ENCODE assay signal across 17 cellular contexts in genomic region chr18:74283255-74283554, GRCh38. TPM values are rescaled to one million over a fixed set of nuclear protein-coding genes. Genes with fewer than 3 reads are reported as not detected.
DNase-seq lines count a peak whose midpoint lies in the region; TF ChIP-seq lines count a peak whose summit lies in the region.
"Had no signal": no experiment of that assay in that cellular context is flagged by ENCODE, and none has a peak within 500 bp of the region (broad histone marks: within the 10 kb centered on the region; RNA-seq: fewer than 3 reads in every experiment).

No MANE protein-coding gene starts in this region.

- TF ChIP-seq CTCF in liver (IDR thresholded peaks at IDR 0.05; ENCODE audit: low read depth, low read length, missing input control) = no peak
- no peak for TF ChIP-seq CTCF in tibial nerve (IDR thresholded peaks at IDR 0.05)
- TF ChIP-seq CTCF in nephron progenitor cell (IDR thresholded peaks at IDR 0.05) = no peak

- DNase-seq in activated T-cell treated with anti-CD3 and anti-CD28 coated beads, Interleukin-2, amount 50 U/mL, for 24 hours = no peak
- no peak for DNase-seq in activated T-cell treated with anti-CD3 and anti-CD28 coated beads, Interleukin-2, amount 50 U/mL, for 1 hour
- no peak for DNase-seq in activated T-helper 1 cell treated with anti-CD3 and anti-CD28 coated beads, Interleukin-12 subunit alpha, Interleukin-12 subunit beta, Interleukin-2, Interleukin-4 antibody, amounts not matched to agents 30 ng/mL and 10 ng/mL and 1 ng/mL, durations not matched to agents 14 hours and 24 hours and 36 hours (ENCODE audit: low spot score)
- DNase-seq in tibial nerve (ENCODE audit: low spot score in 2 of 2) = no peak
- DNase-seq in cortex of kidney (lab: John Stamatoyannopoulos, UW) = no peak
- no peak for DNase-seq in nephron progenitor cell
- no peak for DNase-seq in C1 segment of cervical spinal cord (lab: John Stamatoyannopoulos, UW)
- DNase-seq: activated CD4-positive, alpha-beta T cell treated with anti-CD3 and anti-CD28 coated beads for 1 hour; foreskin melanocyte; NCI-H1436 treated with DMSO at 0.1 percent for 48 hours; occipital lobe; stimulated activated CD4-positive, alpha-beta T cell treated with anti-CD3 and anti-CD28 coated beads, Interleukin-1b, Interleukin-23, amount 100 ng/mL, for 48 hours had no signal

- WGBS in liver = 41% methylated on average over 5 of the region's 5 CpGs
- WGBS in tibial nerve, 2 donors = 67 to 81% methylated on average over 5 of the region's 5 CpGs

- no peak for TF ChIP-seq RAD21 in liver (IDR thresholded peaks at IDR 0.05)

- H3K36me3 ChIP-seq in liver (ENCODE audit: control insufficient read depth in 4 of 4, insufficient read depth in 3 of 4, low read depth in 1 of 4, low read length in 3 of 4) (peaks cover 0 to 12% (median 2%) of the 10 kb centered on the region in 4 donors), tibial nerve (peaks cover 0 to 4% (median 0%) of the 10 kb centered on the region in 3 donors)

- H3K27me3 ChIP-seq in liver (ENCODE audit: control insufficient read depth in 4 of 4, insufficient read depth in 4 of 4, low read length in 3 of 4) (no peaks in the 10 kb centered on the region), tibial nerve (no peaks in the 10 kb centered on the region)

- TF ChIP-seq POLR2A in tibial nerve (IDR thresholded peaks at IDR 0.05) = no peak

- H3K9me3 ChIP-seq in liver (ENCODE audit: control insufficient read depth in 4 of 4, low read length in 3 of 4) (no peaks in the 10 kb centered on the region), tibial nerve (no peaks in the 10 kb centered on the region)

- H3K4me1 Mint-ChIP-seq in activated T-cell treated with anti-CD3 and anti-CD28 coated beads, Interleukin-2, amount 50 U/mL, for 24 hours (ENCODE audit: low read depth) = peaks cover 37% of the 10 kb centered on the region
- peaks cover 24% of the 10 kb centered on the region for H3K4me1 Mint-ChIP-seq in activated T-helper 1 cell treated with anti-CD3 and anti-CD28 coated beads, Interleukin-12 subunit alpha, Interleukin-12 subunit beta, Interleukin-2, Interleukin-4 antibody, amounts not matched to agents 30 ng/mL and 10 ng/mL and 1 ng/mL, durations not matched to agents 14 hours and 24 hours and 36 hours (ENCODE audit: low read depth)
- H3K4me1 Mint-ChIP-seq in nephron progenitor cell = peaks cover 51% of the 10 kb centered on the region

- H3K27me3 Mint-ChIP-seq in activated T-cell treated with anti-CD3 and anti-CD28 coated beads, Interleukin-2, amount 50 U/mL, for 24 hours = no peaks in the 10 kb centered on the region
- H3K27me3 Mint-ChIP-seq in activated T-helper 1 cell treated with anti-CD3 and anti-CD28 coated beads, Interleukin-12 subunit alpha, Interleukin-12 subunit beta, Interleukin-2, Interleukin-4 antibody, amounts not matched to agents 30 ng/mL and 10 ng/mL and 1 ng/mL, durations not matched to agents 14 hours and 24 hours and 36 hours (ENCODE audit: insufficient read depth) = peaks cover 6% of the 10 kb centered on the region
- H3K27me3 Mint-ChIP-seq in nephron progenitor cell (ENCODE audit: low read depth, poor library complexity) = no peaks in the 10 kb centered on the region
- H3K27me3 Mint-ChIP-seq: activated naive CD4-positive, alpha-beta T cell treated with anti-CD3 and anti-CD28 coated beads, Interleukin-2, amount 50 U/mL, for 24 hours; stimulated activated naive CD8-positive, alpha-beta T cell treated with anti-CD3 and anti-CD28 coated beads, Interleukin-15, Interleukin-2, amounts not matched to agents 100 ng/mL and 50 ng/mL, for 24 hours had no signal

- H3K4me3 ChIP-seq in liver (ENCODE audit: low read depth in 1 of 3, low read length in 3 of 3) (peak overlapping the region; percentile 2 to 30 (median 14)), tibial nerve (no peak overlapping the region)
- H3K4me3 ChIP-seq: SK-N-MC had no signal

- H3K4me1 ChIP-seq in liver (ENCODE audit: control insufficient read depth in 4 of 4, insufficient read depth in 4 of 4, low read length in 3 of 4) (peaks cover 24 to 95% (median 74%) of the 10 kb centered on the region in 4 donors), tibial nerve (peaks cover 0 to 80% (median 48%) of the 10 kb centered on the region in 4 donors)

- no peak for TF ChIP-seq EP300 in tibial nerve (IDR thresholded peaks at IDR 0.05)

- H3K27ac ChIP-seq in liver (ENCODE audit: low read depth in 1 of 2, low read length in 2 of 2) (peak overlapping the region; percentile 83 to 87), tibial nerve (peak overlapping the region in 3 of 4 donors; percentile 55 to 87 (median 83))
- H3K27ac ChIP-seq: SK-N-MC had no signal

- no peaks in the 10 kb centered on the region for H3K9me3 Mint-ChIP-seq in activated T-cell treated with anti-CD3 and anti-CD28 coated beads, Interleukin-2, amount 50 U/mL, for 24 hours
- no peaks in the 10 kb centered on the region for H3K9me3 Mint-ChIP-seq in activated T-helper 1 cell treated with anti-CD3 and anti-CD28 coated beads, Interleukin-12 subunit alpha, Interleukin-12 subunit beta, Interleukin-2, Interleukin-4 antibody, amounts not matched to agents 30 ng/mL and 10 ng/mL and 1 ng/mL, durations not matched to agents 14 hours and 24 hours and 36 hours
- H3K9me3 Mint-ChIP-seq in nephron progenitor cell = no peaks in the 10 kb centered on the region
- H3K9me3 Mint-ChIP-seq: activated naive CD4-positive, alpha-beta T cell treated with anti-CD3 and anti-CD28 coated beads, Interleukin-2, amount 50 U/mL, for 24 hours; stimulated activated naive CD8-positive, alpha-beta T cell treated with anti-CD3 and anti-CD28 coated beads, Interleukin-15, Interleukin-2, amounts not matched to agents 100 ng/mL and 50 ng/mL, for 24 hours had no signal

- H3K9ac ChIP-seq in liver (ENCODE audit: low read depth in 1 of 2, low read length in 2 of 2) = peak overlapping the region in 1 of 2 donors; percentile 77

- intact Hi-C loops in activated T-helper 1 cell treated with anti-CD3 and anti-CD28 coated beads, Interleukin-12 subunit alpha, Interleukin-12 subunit beta, Interleukin-2, Interleukin-4 antibody, amounts not matched to agents 30 ng/mL and 10 ng/mL and 1 ng/mL, durations not matched to agents 14 hours and 24 hours and 36 hours (cut with micrococcal nuclease) = no loop called here

- no peaks in the 10 kb centered on the region for H3K36me3 Mint-ChIP-seq in activated T-cell treated with anti-CD3 and anti-CD28 coated beads, Interleukin-2, amount 50 U/mL, for 24 hours (ENCODE audit: low read depth)
- H3K36me3 Mint-ChIP-seq in activated T-helper 1 cell treated with anti-CD3 and anti-CD28 coated beads, Interleukin-12 subunit alpha, Interleukin-12 subunit beta, Interleukin-2, Interleukin-4 antibody, amounts not matched to agents 30 ng/mL and 10 ng/mL and 1 ng/mL, durations not matched to agents 14 hours and 24 hours and 36 hours (ENCODE audit: low read depth) = no peaks in the 10 kb centered on the region
- H3K36me3 Mint-ChIP-seq in nephron progenitor cell (ENCODE audit: low read depth) = no peaks in the 10 kb centered on the region

- no peak overlapping the region for H3K4me3 Mint-ChIP-seq in activated T-cell treated with anti-CD3 and anti-CD28 coated beads, Interleukin-2, amount 50 U/mL, for 24 hours
- H3K4me3 Mint-ChIP-seq in activated T-helper 1 cell treated with anti-CD3 and anti-CD28 coated beads, Interleukin-12 subunit alpha, Interleukin-12 subunit beta, Interleukin-2, Interleukin-4 antibody, amounts not matched to agents 30 ng/mL and 10 ng/mL and 1 ng/mL, durations not matched to agents 14 hours and 24 hours and 36 hours = no peak overlapping the region
- no peak overlapping the region for H3K4me3 Mint-ChIP-seq in nephron progenitor cell
- H3K4me3 Mint-ChIP-seq: activated naive CD4-positive, alpha-beta T cell treated with anti-CD3 and anti-CD28 coated beads, Interleukin-2, amount 50 U/mL, for 24 hours; stimulated activated naive CD8-positive, alpha-beta T cell treated with anti-CD3 and anti-CD28 coated beads, Interleukin-15, Interleukin-2, amounts not matched to agents 100 ng/mL and 50 ng/mL, for 24 hours had no signal

- peak overlapping the region; percentile 31 for H3K27ac Mint-ChIP-seq in activated T-cell treated with anti-CD3 and anti-CD28 coated beads, Interleukin-2, amount 50 U/mL, for 24 hours
- H3K27ac Mint-ChIP-seq in activated T-helper 1 cell treated with anti-CD3 and anti-CD28 coated beads, Interleukin-12 subunit alpha, Interleukin-12 subunit beta, Interleukin-2, Interleukin-4 antibody, amounts not matched to agents 30 ng/mL and 10 ng/mL and 1 ng/mL, durations not matched to agents 14 hours and 24 hours and 36 hours = peak overlapping the region; percentile 13
- no peak overlapping the region for H3K27ac Mint-ChIP-seq in nephron progenitor cell
- H3K27ac Mint-ChIP-seq: activated naive CD4-positive, alpha-beta T cell treated with anti-CD3 and anti-CD28 coated beads, Interleukin-2, amount 50 U/mL, for 24 hours had no signal

RNA-seq across cellular contexts. Expression of gene CYB5A, which starts 8.6 kb away (rescaled TPM):
- 36.0 and 40.5 TPM in 2 replicates for total RNA-seq in activated T-helper 1 cell treated with anti-CD3 and anti-CD28 coated beads, Interleukin-12 subunit alpha, Interleukin-12 subunit beta, Interleukin-2, Interleukin-4 antibody, amounts not matched to agents 30 ng/mL and 10 ng/mL and 1 ng/mL, durations not matched to agents 14 hours and 24 hours and 36 hours
- total RNA-seq in liver (100 to 1,000 TPM; 277 to 605 TPM), tibial nerve (100 to 1,000 TPM; 232 to 490 (median 267) TPM)
- 1,000 to 10,000 TPM; 1,639 to 2,022 TPM for polyA plus RNA-seq in liver

RNA-seq across cellular contexts. Expression of gene C18orf63, which starts 32.4 kb away (rescaled TPM):
- total RNA-seq in activated T-helper 1 cell treated with anti-CD3 and anti-CD28 coated beads, Interleukin-12 subunit alpha, Interleukin-12 subunit beta, Interleukin-2, Interleukin-4 antibody, amounts not matched to agents 30 ng/mL and 10 ng/mL and 1 ng/mL, durations not matched to agents 14 hours and 24 hours and 36 hours = not detected in 2 replicates
- total RNA-seq in liver (not detected), tibial nerve (not detected)
- polyA plus RNA-seq in liver = not detected
- total RNA-seq: occipital lobe had no signal
- polyA plus RNA-seq: AG04450 had no signal

Comparison
In these comparisons a context has a peak if more than half of its experiments do, and no peak if none do; other contexts are left out.
1. H3K4me3 ChIP-seq: peak in liver (3 of 3); none in tibial nerve (0 of 4).